In the genomic region with DNA sequence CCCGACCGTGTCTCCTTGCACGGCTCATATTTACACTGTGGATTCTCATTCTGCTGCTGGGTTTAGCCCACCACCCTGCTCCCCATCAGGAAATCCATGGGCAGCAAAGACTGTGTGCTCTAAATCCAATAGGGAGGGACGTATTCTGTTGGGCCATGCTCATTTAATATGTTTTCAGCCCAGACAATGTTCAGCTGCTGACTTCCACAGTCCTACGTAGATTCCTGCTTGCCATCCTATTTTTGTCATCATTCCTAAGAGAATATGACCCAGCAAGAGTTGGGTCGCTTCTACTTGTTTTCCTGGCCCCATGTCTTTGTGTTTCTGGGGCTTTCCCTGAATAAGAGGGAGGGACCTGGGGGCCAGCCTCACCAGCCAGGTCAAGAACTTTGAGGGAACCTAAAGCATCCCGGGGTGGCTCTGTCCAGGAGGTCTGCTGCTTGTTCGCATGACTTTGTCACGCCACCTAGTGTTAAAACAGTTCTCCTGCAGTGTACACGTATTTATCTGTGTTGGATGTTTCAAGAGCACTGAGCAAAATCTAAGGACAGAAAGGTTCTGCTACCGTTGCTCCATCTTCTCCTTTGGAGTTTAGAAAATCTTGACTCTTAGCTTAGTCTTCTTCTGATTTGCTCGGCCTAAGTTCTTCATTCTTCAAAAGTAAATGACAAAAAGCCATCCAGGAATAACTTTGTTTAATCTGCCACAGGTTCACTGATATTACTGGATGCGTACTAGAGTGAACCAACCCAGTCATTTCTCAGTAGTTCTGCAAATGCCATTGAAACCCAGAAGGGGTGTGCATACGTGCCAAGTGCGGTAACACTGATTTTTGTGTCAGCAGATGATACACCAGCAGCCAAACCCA, we compare ENCODE assay signal across 2 cellular contexts.
A peak's percentile ranks its signal among the peaks of the same experiment; 100 is the strongest.
TF ChIP-seq lines count a peak whose summit lies in the region.

No MANE protein-coding gene starts in this region.

TF ChIP-seq in IMR-90, 13 proteins besides CTCF, POLR2A, EP300 and RAD21:
- TF ChIP-seq SMC3 (IDR thresholded peaks at IDR 0.05; ENCODE audit: low read depth, low read length) (peak; percentile 82), RCOR1 (IDR thresholded peaks at IDR 0.05; ENCODE audit: insufficient replicate concordance, low read length) (no peak)
TF ChIP-seq in IMR-90: peak in this region for 1.

TF ChIP-seq in SK-N-SH, 30 proteins besides CTCF, POLR2A, EP300 and RAD21:
- TF ChIP-seq RCOR1 (IDR thresholded peaks at IDR 0.05; ENCODE audit: low read length) (no peak), SMC3 (IDR thresholded peaks at IDR 0.05; ENCODE audit: low read depth, low read length) (peak; percentile 90), FOSL2 (IDR thresholded peaks at IDR 0.05; ENCODE audit: borderline replicate concordance, low read depth) (no peak), FOXM1 (IDR thresholded peaks at IDR 0.05; ENCODE audit: low read depth) (no peak), RFX5 (IDR thresholded peaks at IDR 0.05; ENCODE audit: low read length) (no peak), RXRA (IDR thresholded peaks at IDR 0.05; ENCODE audit: borderline replicate concordance, low read depth) (peak; percentile 33; the same call in 1 of the 2 replicates), EZH2phosphoT487 (IDR thresholded peaks at IDR 0.05; ENCODE audit: borderline replicate concordance, low read depth) (no peak)
- TF ChIP-seq, protein P1, sequence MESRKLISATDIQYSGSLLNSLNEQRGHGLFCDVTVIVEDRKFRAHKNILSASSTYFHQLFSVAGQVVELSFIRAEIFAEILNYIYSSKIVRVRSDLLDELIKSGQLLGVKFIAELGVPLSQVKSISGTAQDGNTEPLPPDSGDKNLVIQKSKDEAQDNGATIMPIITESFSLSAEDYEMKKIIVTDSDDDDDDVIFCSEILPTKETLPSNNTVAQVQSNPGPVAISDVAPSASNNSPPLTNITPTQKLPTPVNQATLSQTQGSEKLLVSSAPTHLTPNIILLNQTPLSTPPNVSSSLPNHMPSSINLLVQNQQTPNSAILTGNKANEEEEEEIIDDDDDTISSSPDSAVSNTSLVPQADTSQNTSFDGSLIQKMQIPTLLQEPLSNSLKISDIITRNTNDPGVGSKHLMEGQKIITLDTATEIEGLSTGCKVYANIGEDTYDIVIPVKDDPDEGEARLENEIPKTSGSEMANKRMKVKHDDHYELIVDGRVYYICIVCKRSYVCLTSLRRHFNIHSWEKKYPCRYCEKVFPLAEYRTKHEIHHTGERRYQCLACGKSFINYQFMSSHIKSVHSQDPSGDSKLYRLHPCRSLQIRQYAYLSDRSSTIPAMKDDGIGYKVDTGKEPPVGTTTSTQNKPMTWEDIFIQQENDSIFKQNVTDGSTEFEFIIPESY (IDR thresholded peaks at IDR 0.05; ENCODE audit: borderline replicate concordance, low read depth) = no peak
- TF ChIP-seq, protein P2, sequence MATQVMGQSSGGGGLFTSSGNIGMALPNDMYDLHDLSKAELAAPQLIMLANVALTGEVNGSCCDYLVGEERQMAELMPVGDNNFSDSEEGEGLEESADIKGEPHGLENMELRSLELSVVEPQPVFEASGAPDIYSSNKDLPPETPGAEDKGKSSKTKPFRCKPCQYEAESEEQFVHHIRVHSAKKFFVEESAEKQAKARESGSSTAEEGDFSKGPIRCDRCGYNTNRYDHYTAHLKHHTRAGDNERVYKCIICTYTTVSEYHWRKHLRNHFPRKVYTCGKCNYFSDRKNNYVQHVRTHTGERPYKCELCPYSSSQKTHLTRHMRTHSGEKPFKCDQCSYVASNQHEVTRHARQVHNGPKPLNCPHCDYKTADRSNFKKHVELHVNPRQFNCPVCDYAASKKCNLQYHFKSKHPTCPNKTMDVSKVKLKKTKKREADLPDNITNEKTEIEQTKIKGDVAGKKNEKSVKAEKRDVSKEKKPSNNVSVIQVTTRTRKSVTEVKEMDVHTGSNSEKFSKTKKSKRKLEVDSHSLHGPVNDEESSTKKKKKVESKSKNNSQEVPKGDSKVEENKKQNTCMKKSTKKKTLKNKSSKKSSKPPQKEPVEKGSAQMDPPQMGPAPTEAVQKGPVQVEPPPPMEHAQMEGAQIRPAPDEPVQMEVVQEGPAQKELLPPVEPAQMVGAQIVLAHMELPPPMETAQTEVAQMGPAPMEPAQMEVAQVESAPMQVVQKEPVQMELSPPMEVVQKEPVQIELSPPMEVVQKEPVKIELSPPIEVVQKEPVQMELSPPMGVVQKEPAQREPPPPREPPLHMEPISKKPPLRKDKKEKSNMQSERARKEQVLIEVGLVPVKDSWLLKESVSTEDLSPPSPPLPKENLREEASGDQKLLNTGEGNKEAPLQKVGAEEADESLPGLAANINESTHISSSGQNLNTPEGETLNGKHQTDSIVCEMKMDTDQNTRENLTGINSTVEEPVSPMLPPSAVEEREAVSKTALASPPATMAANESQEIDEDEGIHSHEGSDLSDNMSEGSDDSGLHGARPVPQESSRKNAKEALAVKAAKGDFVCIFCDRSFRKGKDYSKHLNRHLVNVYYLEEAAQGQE (IDR thresholded peaks at IDR 0.05; ENCODE audit: low read depth, low read length) = peak; percentile 42; the same call in 1 of the 2 replicates
